In genomic region chr1:156180471-156180870, GRCh38 we compare ENCODE assay signal across 2 cellular contexts.
TF ChIP-seq lines count a peak whose summit lies in the region.

No MANE protein-coding gene starts in this region.

TF ChIP-seq in HepG2, 621 proteins besides CTCF, POLR2A, EP300 and RAD21:
- peak; percentile 93 for TF ChIP-seq ZNF121 (CRISPR knock-in tag; IDR thresholded peaks at IDR 0.05)
- peak; percentile 43; the same call in 1 of the 2 replicates for TF ChIP-seq ZMYM3 (CRISPR knock-in tag; IDR thresholded peaks at IDR 0.05)
- TF ChIP-seq ZNF770 (CRISPR knock-in tag; IDR thresholded peaks at IDR 0.05): peak; percentile 63
- TF ChIP-seq MYNN (CRISPR knock-in tag; IDR thresholded peaks at IDR 0.05; ENCODE audit: low read depth): no peak
- no peak for TF ChIP-seq DBP (CRISPR knock-in tag; IDR thresholded peaks at IDR 0.05; ENCODE audit: not compliant biosample characterization)

TF ChIP-seq in WTC11, 78 proteins besides CTCF, POLR2A, EP300 and RAD21:
- 0 out of 2 replicates have a peak, but pooled peaks have one; percentile 35 for TF ChIP-seq GTF2I (CRISPR knock-in tag; conservative IDR thresholded peaks at IDR 0.05)
- TF ChIP-seq TEAD4 (CRISPR knock-in tag; IDR thresholded peaks at IDR 0.05): no peak
- no peak for TF ChIP-seq CDX4 (CRISPR knock-in tag; IDR thresholded peaks at IDR 0.05; ENCODE audit: borderline replicate concordance)
- no peak for TF ChIP-seq AR (CRISPR knock-in tag; IDR thresholded peaks at IDR 0.05)
- TF ChIP-seq JAZF1 (CRISPR knock-in tag; IDR thresholded peaks at IDR 0.05): no peak
- TF ChIP-seq ATF2 (CRISPR knock-in tag; IDR thresholded peaks at IDR 0.05; ENCODE audit: borderline replicate concordance, low read depth): no peak
- TF ChIP-seq FOXK1 (CRISPR knock-in tag; IDR thresholded peaks at IDR 0.05): no peak
- no peak for TF ChIP-seq ZNF512 (CRISPR knock-in tag; IDR thresholded peaks at IDR 0.05; ENCODE audit: borderline replicate concordance)
- TF ChIP-seq FOXP1 (CRISPR knock-in tag; IDR thresholded peaks at IDR 0.05; ENCODE audit: borderline replicate concordance): no peak
- TF ChIP-seq MLX (CRISPR knock-in tag; IDR thresholded peaks at IDR 0.05): no peak
- TF ChIP-seq ARID4B (CRISPR knock-in tag; IDR thresholded peaks at IDR 0.05; ENCODE audit: borderline replicate concordance): no peak
- TF ChIP-seq USF1 (CRISPR knock-in tag; IDR thresholded peaks at IDR 0.05): no peak
- TF ChIP-seq RELA (CRISPR knock-in tag; IDR thresholded peaks at IDR 0.05; ENCODE audit: borderline replicate concordance): no peak
- TF ChIP-seq ZNF121 (CRISPR knock-in tag; IDR thresholded peaks at IDR 0.05): peak; percentile 96
- TF ChIP-seq ETV6 (CRISPR knock-in tag; IDR thresholded peaks at IDR 0.05): no peak
- TF ChIP-seq ZNF425 (CRISPR knock-in tag; conservative IDR thresholded peaks at IDR 0.05): no peak
- TF ChIP-seq STAT6 (CRISPR knock-in tag; conservative IDR thresholded peaks at IDR 0.05; ENCODE audit: low read depth): no peak
- TF ChIP-seq SP1 (CRISPR knock-in tag; conservative IDR thresholded peaks at IDR 0.05): no peak
